2 cellular contexts compared by ENCODE assay signal in the genomic region with DNA sequence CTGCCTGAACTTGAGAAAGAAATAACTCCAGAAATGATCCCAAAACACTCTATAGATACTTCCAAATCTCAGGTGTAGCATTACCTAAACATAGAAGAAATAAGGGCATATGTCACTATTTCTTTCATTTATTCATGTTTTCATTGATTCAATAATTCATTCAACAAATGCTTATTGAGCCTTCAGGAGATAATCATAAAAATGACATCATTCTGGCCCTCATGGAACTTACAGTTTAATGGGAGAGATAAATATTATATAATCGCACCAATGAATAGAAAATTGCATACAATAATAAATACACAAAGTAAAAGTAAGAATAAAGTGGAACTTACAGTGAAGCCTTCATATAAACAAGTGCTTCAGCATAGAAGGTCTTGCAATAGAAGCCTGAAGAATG.
TF ChIP-seq lines count a peak whose summit lies in the region.

No MANE protein-coding gene starts in this region.

TF ChIP-seq in HCT116, 20 proteins besides CTCF, POLR2A, EP300 and RAD21:
- TF ChIP-seq CBX3 (IDR thresholded peaks at IDR 0.05; ENCODE audit: low read depth): no peak
- no peak for TF ChIP-seq EZH2phosphoT487 (IDR thresholded peaks at IDR 0.05; ENCODE audit: borderline replicate concordance)
- no peak for TF ChIP-seq SIN3A (IDR thresholded peaks at IDR 0.05; ENCODE audit: low read depth)
- no peak for TF ChIP-seq EZH2 (IDR thresholded peaks at IDR 0.05)
- TF ChIP-seq, protein P1, sequence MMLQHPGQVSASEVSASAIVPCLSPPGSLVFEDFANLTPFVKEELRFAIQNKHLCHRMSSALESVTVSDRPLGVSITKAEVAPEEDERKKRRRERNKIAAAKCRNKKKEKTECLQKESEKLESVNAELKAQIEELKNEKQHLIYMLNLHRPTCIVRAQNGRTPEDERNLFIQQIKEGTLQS (IDR thresholded peaks at IDR 0.05): no peak
- no peak for TF ChIP-seq SRF (IDR thresholded peaks at IDR 0.05; ENCODE audit: low read depth)
- no peak for TF ChIP-seq CEBPB (IDR thresholded peaks at IDR 0.05; ENCODE audit: low read depth)
- no peak for TF ChIP-seq POLR2AphosphoS5 (IDR thresholded peaks at IDR 0.05; ENCODE audit: low read depth, low read length)
- no peak for TF ChIP-seq JUND (IDR thresholded peaks at IDR 0.05)
- TF ChIP-seq REST (IDR thresholded peaks at IDR 0.05; ENCODE audit: low read depth): no peak
- no peak for TF ChIP-seq TCF7L2 (IDR thresholded peaks at IDR 0.05; ENCODE audit: borderline replicate concordance, extremely low read depth, insufficient read depth, insufficient read length)
- TF ChIP-seq ZNF274 (IDR thresholded peaks at IDR 0.05; ENCODE audit: low read depth, low read length): no peak
- no peak for TF ChIP-seq YY1 (IDR thresholded peaks at IDR 0.05; ENCODE audit: extremely low read depth, insufficient replicate concordance, low read depth, low read length)

TF ChIP-seq in K562, 482 proteins besides CTCF, POLR2A, EP300 and RAD21:
- peak; percentile 52 for TF ChIP-seq ZNF316 (IDR thresholded peaks at IDR 0.05)
- TF ChIP-seq FOXJ2 (tag; IDR thresholded peaks at IDR 0.05): no peak
- TF ChIP-seq ZC3H8 (IDR thresholded peaks at IDR 0.05): no peak
- TF ChIP-seq GTF2A2 (tag; IDR thresholded peaks at IDR 0.05): no peak
- TF ChIP-seq SP1 (CRISPR knock-in tag; IDR thresholded peaks at IDR 0.05): 0 out of 2 replicates have a peak, but pooled peaks have one; percentile 19
